Comparison of ENCODE assay signal across 8 cellular contexts in the genomic region with DNA sequence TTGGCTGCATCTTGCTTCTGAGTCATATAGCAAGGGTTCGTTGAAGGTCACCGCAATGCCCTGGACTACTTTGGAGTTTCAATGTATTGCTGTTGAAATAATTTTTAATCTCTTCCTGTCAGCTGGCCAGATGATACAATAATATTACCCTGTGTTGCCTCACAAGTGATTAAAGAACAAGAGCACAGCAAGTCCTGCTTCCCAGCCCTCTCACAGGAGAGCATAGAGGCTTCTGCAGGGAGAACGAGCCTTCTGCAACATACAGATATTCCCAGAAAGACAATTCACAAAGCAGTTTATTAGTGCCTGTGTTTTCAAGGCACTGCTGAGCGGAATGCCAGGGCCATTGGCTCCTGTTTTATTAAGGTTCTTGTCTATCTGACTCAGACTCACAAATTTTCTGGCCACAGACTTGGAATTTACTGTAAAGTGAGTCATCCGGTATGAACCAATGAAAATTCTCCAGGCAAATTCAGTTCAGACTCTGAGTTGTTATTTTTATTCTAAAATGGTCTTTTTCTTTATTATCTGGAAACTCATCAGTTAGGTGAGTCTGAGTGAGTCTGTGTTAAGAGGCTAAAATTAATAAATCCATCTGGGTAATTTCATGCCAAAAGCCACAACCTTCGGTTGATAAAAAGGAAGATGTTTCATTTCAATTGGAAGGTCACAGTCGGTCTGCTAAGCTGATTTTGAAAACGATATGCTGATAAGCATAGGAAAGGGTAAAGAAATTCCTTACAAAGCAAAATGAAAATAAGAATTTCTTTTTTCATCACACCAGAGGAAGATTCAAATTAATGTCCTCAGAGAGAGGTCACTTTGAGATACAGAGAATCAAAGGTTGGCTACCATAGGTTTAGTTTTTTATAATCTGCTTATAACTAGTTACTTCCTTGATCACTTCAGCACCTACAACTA.
A peak's percentile ranks its signal among the peaks of the same experiment; 100 is the strongest.
DNase-seq lines count a peak whose midpoint lies in the region; TF ChIP-seq lines count a peak whose summit lies in the region.

No MANE protein-coding gene starts in this region.

- in situ Hi-C loops in astrocyte of the cerebellum (cut with HindIII; ENCODE audit: low sequenced_read_pairs), result no loop called here

- H3K4me3 ChIP-seq in HUES6 (ENCODE audit: low read depth, low read length) (peak overlapping the region; percentile 5; the same call in 1 of the 2 replicates), astrocyte of the cerebellum (ENCODE audit: low read depth, low read length) (peak overlapping the region; percentile 18), kidney epithelial cell (ENCODE audit: low read depth, low read length) (peak overlapping the region; percentile 18), thyroid gland (replicated peaks in 1 of 3) (no peak overlapping the region)

- POLR2A ChIA-PET in activated CD4-positive, alpha-beta memory T cell treated with anti-CD3 and anti-CD28 coated beads for 36 hours (lab: Charles Lee), result no interaction called here

- H3K9me3 Mint-ChIP-seq in activated CD4-positive, alpha-beta memory T cell treated with anti-CD3 and anti-CD28 coated beads for 36 hours, result no peaks in the 10 kb centered on the region

- H3K9me3 ChIP-seq in HUES6 (ENCODE audit: control insufficient read depth, insufficient read depth, low read depth, low read length) (no peaks in the 10 kb centered on the region), thyroid gland (no peaks in the 10 kb centered on the region)

- CTCF ChIA-PET in activated CD4-positive, alpha-beta memory T cell treated with anti-CD3 and anti-CD28 coated beads for 36 hours (lab: Charles Lee), result no interaction called here

- H3K36me3 ChIP-seq in HUES6 (ENCODE audit: control insufficient read depth, insufficient read depth, low read length), result no peaks in the 10 kb centered on the region
- no peaks in the 10 kb centered on the region for H3K36me3 ChIP-seq in kidney epithelial cell (ENCODE audit: control insufficient read depth, insufficient read depth, low read length)
- H3K36me3 ChIP-seq in thyroid gland, result no peaks in the 10 kb centered on the region

- H3K27ac Mint-ChIP-seq in activated CD4-positive, alpha-beta memory T cell treated with anti-CD3 and anti-CD28 coated beads for 36 hours, result no peak overlapping the region

- intact Hi-C loops in thyroid gland (cut with DNase I), result no loop called here
- intact Hi-C loops in activated CD4-positive, alpha-beta memory T cell treated with anti-CD3 and anti-CD28 coated beads for 36 hours (cut with micrococcal nuclease), result no loop called here

- peaks cover 11% of the 10 kb centered on the region for H3K4me1 Mint-ChIP-seq in activated CD4-positive, alpha-beta memory T cell treated with anti-CD3 and anti-CD28 coated beads for 36 hours (ENCODE audit: low read depth)

- WGBS in thyroid gland, 2 donors, result 69 to 84% methylated on average over 8 of the region's 8 CpGs

- peak overlapping the region; percentile 59; the same call in 1 of the 2 replicates for H3K27ac ChIP-seq in HUES6 (ENCODE audit: low read depth, low read length)
- peak overlapping the region; percentile 49 to 83 (median 73) for H3K27ac ChIP-seq in thyroid gland

- DNase-seq in A172 (ENCODE audit: low spot score) (peak; percentile 97), astrocyte of the cerebellum (ENCODE audit: low read depth) (peak; percentile 94), kidney epithelial cell (ENCODE audit: low read depth) (peak; percentile 92), thyroid gland (peak; percentile 16 to 35), activated gamma-delta T cell (lab: John Stamatoyannopoulos, UW) (no peak), NCI-H1436 treated with DMSO at 0.1 percent for 48 hours (lab: John Stamatoyannopoulos, UW) (no peak)
- no peak for DNase-seq in activated CD4-positive, alpha-beta memory T cell treated with anti-CD3 and anti-CD28 coated beads for 36 hours

- H3K4me3 Mint-ChIP-seq in activated CD4-positive, alpha-beta memory T cell treated with anti-CD3 and anti-CD28 coated beads for 36 hours, result no peak overlapping the region

- no peaks in the 10 kb centered on the region for H3K36me3 Mint-ChIP-seq in activated CD4-positive, alpha-beta memory T cell treated with anti-CD3 and anti-CD28 coated beads for 36 hours

- peaks cover 7% of the 10 kb centered on the region for H3K27me3 Mint-ChIP-seq in activated CD4-positive, alpha-beta memory T cell treated with anti-CD3 and anti-CD28 coated beads for 36 hours

- no peak for TF ChIP-seq POLR2A in thyroid gland (IDR thresholded peaks at IDR 0.05)

- peak overlapping the region; percentile 51 for H3K9ac ChIP-seq in HUES6 (ENCODE audit: low read length)

- TF ChIP-seq CTCF in astrocyte of the cerebellum (IDR thresholded peaks at IDR 0.05; ENCODE audit: low read depth, low read length, missing control alignments) (no peak), kidney epithelial cell (IDR thresholded peaks at IDR 0.05; ENCODE audit: insufficient read depth, low read length, poor library complexity, severe bottlenecking) (no peak), thyroid gland (IDR thresholded peaks at IDR 0.05) (no peak)

- H3K4me1 ChIP-seq in HUES6 (ENCODE audit: control insufficient read depth, insufficient read depth, low read length) (peaks cover 23% of the 10 kb centered on the region), thyroid gland (peaks cover 15% of the 10 kb centered on the region in 2 donors)

- no peaks in the 10 kb centered on the region for H3K27me3 ChIP-seq in HUES6 (ENCODE audit: control insufficient read depth, insufficient read depth, low read length)
- H3K27me3 ChIP-seq in kidney epithelial cell (ENCODE audit: control insufficient read depth, insufficient read depth, low read length), result no peaks in the 10 kb centered on the region
- H3K27me3 ChIP-seq in thyroid gland, result no peaks in the 10 kb centered on the region

Comparison
In these comparisons a context has a peak if more than half of its experiments do, and no peak if none do; other contexts are left out.
1. DNase-seq: peak in A172 (single experiment), astrocyte of the cerebellum (single experiment), kidney epithelial cell (single experiment) and thyroid gland (2 of 2); none in activated CD4-positive, alpha-beta memory T cell treated with anti-CD3 and anti-CD28 coated beads for 36 hours (single experiment), activated gamma-delta T cell (single experiment) and NCI-H1436 treated with DMSO at 0.1 percent for 48 hours (single experiment).
2. H3K4me3 ChIP-seq: peak in HUES6 (single experiment), astrocyte of the cerebellum (single experiment) and kidney epithelial cell (single experiment); none in thyroid gland (0 of 3).